Comparison of ENCODE assay signal across 8 cellular contexts in the genomic region with DNA sequence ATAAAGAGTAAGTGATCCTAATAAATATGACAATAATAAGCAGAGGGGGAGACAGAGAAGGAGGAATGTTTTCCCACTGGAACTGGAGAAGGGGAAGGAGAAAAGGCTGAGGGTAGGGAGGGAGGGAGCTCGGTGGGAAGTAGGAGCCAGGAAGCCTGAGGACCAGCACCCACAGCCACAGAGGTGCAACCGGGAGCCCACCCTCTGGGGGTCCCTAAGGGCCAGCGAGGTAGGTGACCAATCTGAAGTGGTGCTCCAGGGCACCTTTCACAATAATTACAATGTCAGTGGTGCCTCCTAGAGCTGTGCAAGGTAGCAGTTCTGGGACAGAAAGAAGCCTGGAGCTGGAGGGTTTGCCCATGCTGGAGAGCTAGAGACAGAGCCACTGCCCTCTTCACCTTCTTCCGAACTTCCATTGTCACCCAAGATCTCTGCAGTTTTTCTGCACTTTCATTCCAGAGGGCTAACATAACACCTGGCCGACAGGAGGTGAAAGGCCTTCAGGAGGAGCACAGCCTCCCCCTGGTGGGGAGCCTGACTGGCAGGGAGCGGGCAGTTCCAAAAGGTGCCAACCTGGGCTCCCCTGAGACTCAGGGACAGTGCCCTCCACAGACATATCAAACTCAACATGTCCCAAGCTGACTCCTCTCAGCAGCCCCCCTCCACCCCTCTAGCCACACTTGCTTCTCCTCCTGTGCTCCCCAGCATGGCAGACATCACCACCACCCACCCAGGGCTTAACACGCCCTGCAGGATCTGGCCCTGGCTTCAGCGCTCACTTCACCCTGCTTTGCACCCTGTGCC. TPM values are rescaled to one million over a fixed set of nuclear protein-coding genes. Genes with fewer than 3 reads are reported as not detected.
DNase-seq lines count a peak whose midpoint lies in the region; ATAC-seq, FAIRE-seq and TF ChIP-seq lines count a peak whose summit lies in the region.

No MANE protein-coding gene starts in this region.

- peak overlapping the region; percentile 50 for H4K91ac ChIP-seq in IMR-90 (ENCODE audit: insufficient read depth, low read depth, low read length)

- H3K9me3 ChIP-seq in DOHH2 (ENCODE audit: control insufficient read depth, insufficient read depth, low read length): no peaks in the 10 kb centered on the region
- peaks cover 12% of the 10 kb centered on the region for H3K9me3 ChIP-seq in IMR-90 (ENCODE audit: control insufficient read depth, insufficient read depth, low read length)
- H3K9me3 ChIP-seq in GM12878 (replicated peaks; ENCODE audit: control insufficient read depth, insufficient read depth, low read length): no peaks in the 10 kb centered on the region; the same call in 2 of the 3 replicates

- peak overlapping the region; percentile 9 for H2AFZ ChIP-seq in IMR-90 (replicated peaks; ENCODE audit: low read length, poor library complexity)
- no peak overlapping the region for H2AFZ ChIP-seq in GM12878 (ENCODE audit: control insufficient read depth, low read depth, low read length)

- H3K36me3 Mint-ChIP-seq in nephron (ENCODE audit: low read depth) (no peaks in the 10 kb centered on the region), immature natural killer cell (peaks cover 0 to 4% (median 0%) of the 10 kb centered on the region in 3 donors)

- H2BK120ac ChIP-seq in IMR-90 (ENCODE audit: low read depth, low read length): peak overlapping the region; percentile 76

- no peak overlapping the region for H3K23ac ChIP-seq in IMR-90 (ENCODE audit: low read depth, low read length)

- TF ChIP-seq CTCF in DOHH2 (IDR thresholded peaks at IDR 0.05; ENCODE audit: low read depth, low read length, poor library complexity, severe bottlenecking) (peak; percentile 21), IMR-90 (conservative IDR thresholded peaks at IDR 0.05; ENCODE audit: low read depth, low read length) (peak; percentile 42), GM12878 (IDR thresholded peaks at IDR 0.05 in 2 of 3, conservative IDR thresholded peaks at IDR 0.05 in 1 of 3; ENCODE audit: control insufficient read depth in 2 of 3, extremely low read depth in 1 of 3, insufficient read depth in 1 of 3, low read depth in 3 of 3, low read length in 3 of 3) (peak; percentile 38 to 56 (median 46); a peak in 5 of 6 replicates), nephron (IDR thresholded peaks at IDR 0.05; ENCODE audit: unreplicated experiment in 3 of 3) (peak; percentile 41 to 47 (median 44))

- H3K9me3 Mint-ChIP-seq in nephron (no peaks in the 10 kb centered on the region), immature natural killer cell (no peaks in the 10 kb centered on the region)

- peak overlapping the region; percentile 87; the same call in 2 of the 3 replicates for H2BK15ac ChIP-seq in IMR-90 (ENCODE audit: low read depth, low read length)

- CTCF ChIA-PET in IMR-90 (lab: Yijun Ruan, JAX) (interaction anchor here (0.8 to 2.0 kb wide), 5 partner anchors 182 to 348 kb away, joined by 3 to 10 read pairs (median 4); no protein-coding TSS in a partner anchor), GM12878 (lab: Yijun Ruan, JAX) (interaction anchor here (0.9 to 16.8 kb wide), 11 partner anchors 30 to 437 kb away, joined by 3 to 759 read pairs (median 3); no protein-coding TSS in a partner anchor)

- peak overlapping the region; percentile 1; the same call in 1 of the 2 replicates for H3K18ac ChIP-seq in IMR-90 (ENCODE audit: low read depth, low read length)

- TF ChIP-seq RAD21 in IMR-90 (IDR thresholded peaks at IDR 0.05; ENCODE audit: low read length) (peak; percentile 52), GM12878 (IDR thresholded peaks at IDR 0.05; ENCODE audit: insufficient read depth, low read depth, low read length) (peak; percentile 70)

- H3K4me2 ChIP-seq in DOHH2 (ENCODE audit: low read length) (no peak overlapping the region), IMR-90 (ENCODE audit: low read depth, low read length) (no peak overlapping the region), GM12878 (ENCODE audit: control insufficient read depth, insufficient read depth) (no peak overlapping the region)

- H3K56ac ChIP-seq in IMR-90 (ENCODE audit: extremely low read depth, insufficient read depth, low read length): no peak overlapping the region

- H2BK5ac ChIP-seq in IMR-90 (ENCODE audit: low read depth, low read length, poor library complexity, severe bottlenecking): peak overlapping the region; percentile 14

- peak overlapping the region; percentile 12 for H2AK9ac ChIP-seq in IMR-90 (replicated peaks; ENCODE audit: low read depth, low read length, poor library complexity)

- H2BK20ac ChIP-seq in IMR-90 (ENCODE audit: low read depth, low read length): peak overlapping the region; percentile 70

- peak overlapping the region in 1 of 3 experiments; percentile 36 for H3K4me3 Mint-ChIP-seq in nephron
- no peak overlapping the region for H3K4me3 Mint-ChIP-seq in immature natural killer cell

- H3K79me1 ChIP-seq in IMR-90 (ENCODE audit: low read depth in 1 of 2, low read length in 2 of 2): peaks cover 0 to 5% of the 10 kb centered on the region in 2 experiments; a peak in 2 of 4 replicates

- H3K27ac ChIP-seq in DOHH2 (ENCODE audit: low read depth, low read length): no peak overlapping the region
- 0 out of 2 replicates have a peak overlapping the region, but pooled peaks have one; percentile 1 for H3K27ac ChIP-seq in IMR-90 (ENCODE audit: insufficient read depth, low read length)
- no peak overlapping the region for H3K27ac ChIP-seq in GM12878 (ENCODE audit: control insufficient read depth, insufficient read depth)

- H3K9me1 ChIP-seq in IMR-90 (ENCODE audit: insufficient read depth, low read length): peaks cover 24% of the 10 kb centered on the region

- H3K36me3 ChIP-seq in DOHH2 (ENCODE audit: control insufficient read depth, low read length) (no peaks in the 10 kb centered on the region), IMR-90 (ENCODE audit: control insufficient read depth, insufficient read depth, low read length) (no peaks in the 10 kb centered on the region), GM12878 (ENCODE audit: control insufficient read depth in 2 of 2, insufficient read depth in 2 of 2, low read length in 1 of 2) (no peaks in the 10 kb centered on the region)

- peak overlapping the region; percentile 81; the same call in 1 of the 2 replicates for H2AK5ac ChIP-seq in IMR-90 (ENCODE audit: low read depth, low read length)

- no peak overlapping the region for H4K5ac ChIP-seq in IMR-90 (ENCODE audit: low read depth, low read length)

- ATAC-seq in IMR-90 (ENCODE audit: low read depth) (no peak), GM12878 (no peak), GM21529 (IDR thresholded peaks at IDR 0.05; ENCODE audit: unreplicated experiment) (no peak), HG03378 (IDR thresholded peaks at IDR 0.05; ENCODE audit: unreplicated experiment) (no peak)

- RAD21 ChIA-PET in GM12878 (lab: Charles Lee; ENCODE audit: unreplicated experiment): interaction anchor here (0.8 to 15.4 kb wide), 4 partner anchors 113 to 341 kb away, joined by 3 to 390 read pairs (median 3); no protein-coding TSS in a partner anchor

- TF ChIP-seq POLR2A in IMR-90 (IDR thresholded peaks at IDR 0.05; ENCODE audit: low read depth, low read length): no peak
- TF ChIP-seq POLR2A in GM12878 (IDR thresholded peaks at IDR 0.05; ENCODE audit: low read depth, low read length): no peak

- H3K9ac ChIP-seq in IMR-90 (ENCODE audit: low read depth, low read length) (no peak overlapping the region), GM12878 (ENCODE audit: control insufficient read depth, insufficient read depth, low read length) (no peak overlapping the region)

- peak overlapping the region in 1 of 2 experiments; percentile 46; a peak in 1 of 4 replicates for H4K8ac ChIP-seq in IMR-90 (ENCODE audit: low read depth in 2 of 2, low read length in 2 of 2)

- no peak for TF ChIP-seq EP300 in GM12878 (IDR thresholded peaks at IDR 0.05; ENCODE audit: borderline replicate concordance in 1 of 2, control insufficient read depth in 1 of 2, low read depth in 2 of 2, low read length in 2 of 2)

- peak overlapping the region; percentile 58 for H3K14ac ChIP-seq in IMR-90 (replicated peaks; ENCODE audit: low read depth, low read length)

- whole genome bisulfite sequencing in IMR-90 (ENCODE audit: extremely low coverage in 2 of 2, insufficient read length in 1 of 2), 2 experiments: 94% methylated on average over 2 of the region's 8 CpGs; no CpG with 5 or more reads in 1 of the 2 experiments
- 33% methylated on average over 8 of the region's 8 CpGs for WGBS in GM12878 (ENCODE audit: insufficient coverage, insufficient replicate concordance, low lambda C conversion rate, missing lambda C conversion rate)

- H3K4me1 Mint-ChIP-seq in nephron: peaks cover 28% of the 10 kb centered on the region
- peaks cover 4 to 8% of the 10 kb centered on the region in 2 donors for H3K4me1 Mint-ChIP-seq in immature natural killer cell

- dilution Hi-C loops in IMR-90 (cut with HindIII; ENCODE audit: low sequenced_read_pairs, unreplicated experiment): no loop called here

- BruUV-seq in IMR-90 (replicated peaks; lab: Mats Ljungman, UMichigan) (no TSS peak), GM12878 (replicated peaks; lab: Mats Ljungman, UMichigan) (no TSS peak)

- peaks cover 9% of the 10 kb centered on the region for H3K27me3 Mint-ChIP-seq in nephron (ENCODE audit: low read depth)
- peaks cover 10 to 16% (median 11%) of the 10 kb centered on the region in 3 donors for H3K27me3 Mint-ChIP-seq in immature natural killer cell (ENCODE audit: low read depth in 3 of 3)

- H3K4ac ChIP-seq in IMR-90 (ENCODE audit: low read depth, low read length): peak overlapping the region; percentile 58

- no peaks in the 10 kb centered on the region for H3K9me2 ChIP-seq in DOHH2 (replicated peaks; ENCODE audit: control insufficient read depth, low read length)

- H4K20me1 ChIP-seq in DOHH2 (ENCODE audit: control insufficient read depth, insufficient read depth, low read depth, low read length): 0 out of 2 replicates have a peak, but pooled peaks cover 5% of the 10 kb centered on the region
- peaks cover 4% of the 10 kb centered on the region for H4K20me1 ChIP-seq in IMR-90 (ENCODE audit: insufficient read depth, low read length)
- no peaks in the 10 kb centered on the region for H4K20me1 ChIP-seq in GM12878 (ENCODE audit: control insufficient read depth, insufficient read depth)

- FAIRE-seq in GM12878 (lab: Jason Lieb, UNC): no peak

- SMC1A ChIA-PET in GM12878 (lab: Charles Lee; ENCODE audit: uncharacterized antibody, unreplicated experiment): interaction anchor here (1.0 to 13.9 kb wide), 6 partner anchors 8 to 340 kb away, joined by 3 to 431 read pairs (median 4); no protein-coding TSS in a partner anchor

- H3K79me2 ChIP-seq in DOHH2 (ENCODE audit: control insufficient read depth, low read length): peaks cover 9% of the 10 kb centered on the region
- peaks cover 9% of the 10 kb centered on the region for H3K79me2 ChIP-seq in GM12878 (ENCODE audit: control insufficient read depth, insufficient read depth, low read length)

- H3K27ac Mint-ChIP-seq in nephron (peak overlapping the region; percentile 14 to 56 (median 26)), immature natural killer cell (no peak overlapping the region)

- DNase-seq in IMR-90 (no peak), GM12878 (ENCODE audit: low read depth, low spot score) (no peak), immature natural killer cell (no peak), T1000 (lab: John Stamatoyannopoulos, UW) (no peak)

- no peaks in the 10 kb centered on the region for H3F3A ChIP-seq in DOHH2 (ENCODE audit: control insufficient read depth, insufficient read depth)

- H3K4me3 ChIP-seq in DOHH2 (ENCODE audit: low read length) (no peak overlapping the region), IMR-90 (ENCODE audit: insufficient read depth, low read depth, low read length) (no peak overlapping the region), GM12878 (no peak overlapping the region)

- H3K27me3 ChIP-seq in DOHH2 (ENCODE audit: control insufficient read depth, low read length) (peaks cover 21% of the 10 kb centered on the region), IMR-90 (ENCODE audit: control insufficient read depth, insufficient read depth, low read length) (no peaks in the 10 kb centered on the region), GM12878 (replicated peaks in 1 of 2; ENCODE audit: control insufficient read depth in 2 of 2, insufficient read depth in 2 of 2, low read length in 1 of 2) (no peaks in the 10 kb centered on the region; a peak in 2 of 4 replicates)

- intact Hi-C loops in IMR-90 (cut with micrococcal nuclease): loop anchor here (5.0 kb wide), 1 partner anchor 48 kb away; no protein-coding TSS in a partner anchor
- intact Hi-C loops in GM12878 (cut with micrococcal nuclease; ENCODE audit: unreplicated experiment): loop anchor here (5.0 kb wide), 3 partner anchors 68 to 338 kb away; partner anchors contain the start of genes CSF1 and GSTM4

- H3K4me1 ChIP-seq in DOHH2 (ENCODE audit: control insufficient read depth, low read length) (peaks cover 10% of the 10 kb centered on the region), IMR-90 (ENCODE audit: control insufficient read depth, insufficient read depth, low read length) (peaks cover 32% of the 10 kb centered on the region), GM12878 (ENCODE audit: control insufficient read depth, insufficient read depth, low read length) (peaks cover 4% of the 10 kb centered on the region; the same call in 1 of the 2 replicates)

- in situ Hi-C loops in IMR-90 (cut with MboI; ENCODE audit: low sequenced_read_pairs) (loop anchor here (5.0 kb wide), 1 partner anchor 338 kb away; no protein-coding TSS in a partner anchor), GM12878 (cut with MboI) (loop anchor here (5.0 kb wide), 1 partner anchor 203 kb away; no protein-coding TSS in a partner anchor)

- POLR2A ChIA-PET in IMR-90 (lab: Charles Lee; ENCODE audit: unreplicated experiment) (no interaction called here), GM12878 (lab: Charles Lee) (interaction anchor here (0.8 kb wide), 1 partner anchor 190 kb away, joined by 3 read pairs; no protein-coding TSS in a partner anchor)

RNA-seq across cellular contexts. Expression of gene AHCYL1, which starts 4.0 kb away (rescaled TPM):
- total RNA-seq in IMR-90 (2012; rRNA removed) (73.9 and 76.0 TPM in 2 replicates), GM12878 (2014; rRNA removed) (28.0 and 31.7 TPM in 2 replicates), GM12878 (2014; rRNA removed; fragmentation: Illumina TruSeq; extraction: Trizol) (30.0 and 30.9 TPM in 2 replicates), GM12878 (2021) (59.9 and 64.8 TPM in 2 replicates)
- polyA plus RNA-seq in IMR-90 (2012; rRNA removed) (63.9 and 75.1 TPM in 2 replicates), GM12878 (2011; rRNA removed) (73.5 and 73.6 TPM in 2 replicates), GM12878 (2014; fragmentation: Illumina TruSeq; extraction: Trizol) (60.7 and 67.6 TPM in 2 replicates), GM12878 (2014; fragmentation: Nextera tagmentation; extraction: Ambion mirVana) (10 to 100 TPM; 24.7 to 26.1 TPM), GM12878 (2014; rRNA removed) (39.2 and 43.9 TPM in 2 replicates), GM12878 (2016; fragmentation: Nextera tagmentation; extraction: Ambion mirVana) (10 to 100 TPM; 49.7 to 54.2 TPM), immature natural killer cell (10 to 100 TPM; 30.2 to 75.4 (median 46.4) TPM)
- polyA plus RNA-seq in IMR-90 (2012; cell fraction: cytosol; rRNA removed): 25.3 and 33.6 TPM in 2 replicates
- 45.6 and 132 TPM in 2 replicates for polyA plus RNA-seq in IMR-90 (2012; cell fraction: nucleus; rRNA removed; ENCODE audit: low replicate concordance)
- total RNA-seq in GM12878 (2013; cell fraction: nucleolus; rRNA removed): 19.4 and 26.5 TPM in 2 replicates
- 28.1 TPM for polyA plus RNA-seq in GM12878 (2011; ENCODE audit: low read depth)
- polyA plus RNA-seq in GM12878 (2011; cell fraction: cytosol; rRNA removed): 45.5 and 59.4 TPM in 2 replicates
- 58.0 and 62.1 TPM in 2 replicates for polyA plus RNA-seq in GM12878 (2011; cell fraction: nucleus; rRNA removed)
- 34.9 and 46.3 TPM in 2 replicates for polyA plus RNA-seq in GM12878 (2012)
- 49.6 and 59.3 TPM in 2 replicates for polyA minus RNA-seq in GM12878 (2011; rRNA and poly(A)+ RNA removed)
- 17.9 and 21.8 TPM in 2 replicates for polyA minus RNA-seq in GM12878 (2011; cell fraction: cytosol; rRNA and poly(A)+ RNA removed)
- 13.7 and 24.5 TPM in 2 replicates for polyA minus RNA-seq in GM12878 (2011; cell fraction: nucleus; rRNA and poly(A)+ RNA removed)

RNA-seq across cellular contexts. Expression of gene STRIP1, which starts 53.9 kb away (rescaled TPM):
- total RNA-seq in IMR-90 (2012; rRNA removed) (31.4 and 33.5 TPM in 2 replicates), GM12878 (2014; rRNA removed) (24.5 and 25.2 TPM in 2 replicates), GM12878 (2014; rRNA removed; fragmentation: Illumina TruSeq; extraction: Trizol) (16.4 and 17.4 TPM in 2 replicates), GM12878 (2021) (22.5 and 25.5 TPM in 2 replicates)
- polyA plus RNA-seq in IMR-90 (2012; rRNA removed) (28.6 and 30.4 TPM in 2 replicates), GM12878 (2011; rRNA removed) (18.9 and 22.8 TPM in 2 replicates), GM12878 (2014; fragmentation: Illumina TruSeq; extraction: Trizol) (14.3 and 19.4 TPM in 2 replicates), GM12878 (2014; fragmentation: Nextera tagmentation; extraction: Ambion mirVana) (1 to 10 TPM; 6.3 to 7.9 TPM), GM12878 (2014; rRNA removed) (23.7 and 26.6 TPM in 2 replicates), GM12878 (2016; fragmentation: Nextera tagmentation; extraction: Ambion mirVana) (10 to 100 TPM; 16.5 to 16.7 TPM), immature natural killer cell (10 to 100 TPM; 17.7 to 30.4 (median 19.6) TPM)
- 13.7 and 17.1 TPM in 2 replicates for polyA plus RNA-seq in IMR-90 (2012; cell fraction: cytosol; rRNA removed)
- polyA plus RNA-seq in IMR-90 (2012; cell fraction: nucleus; rRNA removed; ENCODE audit: low replicate concordance): 82.7 and 95.7 TPM in 2 replicates
- 105 and 117 TPM in 2 replicates for total RNA-seq in GM12878 (2013; cell fraction: nucleolus; rRNA removed)
- 14.6 TPM for polyA plus RNA-seq in GM12878 (2011; ENCODE audit: low read depth)
- 17.8 and 25.1 TPM in 2 replicates for polyA plus RNA-seq in GM12878 (2011; cell fraction: cytosol; rRNA removed)
- 98.6 and 109 TPM in 2 replicates for polyA plus RNA-seq in GM12878 (2011; cell fraction: nucleus; rRNA removed)
- polyA plus RNA-seq in GM12878 (2012): 15.6 and 16.4 TPM in 2 replicates
- 35.5 and 42.3 TPM in 2 replicates for polyA minus RNA-seq in GM12878 (2011; rRNA and poly(A)+ RNA removed)
- polyA minus RNA-seq in GM12878 (2011; cell fraction: cytosol; rRNA and poly(A)+ RNA removed): 9.8 and 15.5 TPM in 2 replicates
- 42.9 and 72.4 TPM in 2 replicates for polyA minus RNA-seq in GM12878 (2011; cell fraction: nucleus; rRNA and poly(A)+ RNA removed)

Comparison
In these comparisons a context has a peak if more than half of its experiments do, and no peak if none do; other contexts are left out.
1. H3K27ac Mint-ChIP-seq: peak in nephron (3 of 3); none in immature natural killer cell (0 of 6).
2. Peak in every context shown above with its lines, with median percentiles within 50 percentile points of each other: CTCF ChIP-seq.